37 cellular contexts compared by ENCODE assay signal in the genomic region with DNA sequence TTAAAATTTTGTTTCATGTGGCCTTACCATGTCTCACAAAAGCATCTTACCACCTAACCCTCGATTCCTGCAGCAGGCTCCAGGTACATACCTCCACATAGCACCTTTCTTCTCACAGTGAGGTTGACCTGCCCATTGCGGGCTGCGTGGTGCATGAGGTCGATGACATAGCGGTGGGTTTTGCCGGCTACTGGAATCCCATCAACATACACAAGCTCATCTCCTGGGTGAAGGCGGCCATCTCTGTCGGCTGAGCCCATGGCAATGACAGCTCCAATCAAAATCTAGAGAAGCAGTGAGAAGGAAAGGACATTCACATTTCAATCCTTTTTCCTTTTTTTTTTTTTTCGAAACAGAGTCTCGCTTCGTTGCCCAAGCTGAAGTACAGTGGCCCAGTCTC.
"Had no signal": no experiment of that assay in that cellular context is flagged by ENCODE, and none has a peak within 500 bp of the region (broad histone marks: within the 10 kb centered on the region; RNA-seq: fewer than 3 reads in every experiment).

No MANE protein-coding gene starts in this region.

- H3K27me3 ChIP-seq: adrenal gland, cardiac muscle cell had no signal

- H3K27ac Mint-ChIP-seq: activated B cell treated with CpG ODN at 0.5 μM for 24 hours; activated CD4-positive, alpha-beta memory T cell treated with anti-CD3 and anti-CD28 coated beads for 36 hours; activated CD4-positive, alpha-beta T cell treated with anti-CD3 and anti-CD28 coated beads, Interleukin-2, amount 10 ng/mL, durations not matched to agents 24 days and 14 days; activated CD8-positive, alpha-beta T cell treated with anti-CD3 and anti-CD28 coated beads for 36 hours; activated naive CD4-positive, alpha-beta T cell treated with anti-CD3 and anti-CD28 coated beads, Interleukin-2, amount 50 U/mL, for 72 hours; activated naive CD8-positive, alpha-beta T cell treated with anti-CD3 and anti-CD28 coated beads for 36 hours; activated T-cell treated with anti-CD3 and anti-CD28 coated beads, Interleukin-2, amount 50 U/mL, for 72 hours; activated T-helper 1 cell treated with anti-CD3 and anti-CD28 coated beads, Interleukin-12 subunit alpha, Interleukin-12 subunit beta, Interleukin-2, Interleukin-4 antibody, amounts not matched to agents 30 ng/mL and 10 ng/mL and 1 ng/mL, durations not matched to agents 14 hours and 24 hours and 36 hours; activated T-helper 17 cell treated with anti-CD3 and anti-CD28 coated beads, Interleukin-2, amount 50 U/mL, for 72 hours; T-helper 1 cell treated with Interleukin-12 subunit alpha and Interleukin-12 subunit beta and Interleukin-4 antibody, amounts not matched to agents 30 μg/mL and 1 μg/mL, for 36 hours; T-helper 2 cell treated with Interferon-gamma antibody and Interleukin-4, amounts not matched to agents 5 μg/mL and 100 μg/mL, for 36 hours had no signal

- H3K9me3 Mint-ChIP-seq: activated B cell treated with CpG ODN at 0.5 μM for 24 hours; activated CD4-positive, alpha-beta memory T cell treated with anti-CD3 and anti-CD28 coated beads for 36 hours; activated CD4-positive, alpha-beta T cell treated with anti-CD3 and anti-CD28 coated beads, Interleukin-2, amount 10 ng/mL, durations not matched to agents 24 days and 14 days; activated CD8-positive, alpha-beta T cell treated with anti-CD3 and anti-CD28 coated beads for 36 hours; activated naive CD4-positive, alpha-beta T cell treated with anti-CD3 and anti-CD28 coated beads, Interleukin-2, amount 50 U/mL, for 72 hours; activated naive CD8-positive, alpha-beta T cell treated with anti-CD3 and anti-CD28 coated beads for 36 hours; activated T-cell treated with anti-CD3 and anti-CD28 coated beads, Interleukin-2, amount 50 U/mL, for 4 hours; activated T-cell treated with anti-CD3 and anti-CD28 coated beads, Interleukin-2, amount 50 U/mL, for 72 hours; activated T-helper 1 cell treated with anti-CD3 and anti-CD28 coated beads, Interleukin-12 subunit alpha, Interleukin-12 subunit beta, Interleukin-2, Interleukin-4 antibody, amounts not matched to agents 30 ng/mL and 10 ng/mL and 1 ng/mL, durations not matched to agents 14 hours and 24 hours and 36 hours; activated T-helper 17 cell treated with anti-CD3 and anti-CD28 coated beads, Interleukin-2, amount 50 U/mL, for 72 hours; brain; central memory CD8-positive, alpha-beta T cell; T-helper 1 cell treated with Interleukin-12 subunit alpha and Interleukin-12 subunit beta and Interleukin-4 antibody, amounts not matched to agents 30 μg/mL and 1 μg/mL, for 36 hours; T-helper 2 cell treated with Interferon-gamma antibody and Interleukin-4, amounts not matched to agents 5 μg/mL and 100 μg/mL, for 36 hours had no signal

- DNase-seq: activated B cell treated with CpG ODN at 0.5 μM for 24 hours; activated CD4-positive, alpha-beta memory T cell treated with anti-CD3 and anti-CD28 coated beads for 36 hours; activated CD4-positive, alpha-beta T cell treated with anti-CD3 and anti-CD28 coated beads for 4 hours; activated CD4-positive, alpha-beta T cell treated with anti-CD3 and anti-CD28 coated beads, Interleukin-2, amount 10 ng/mL, durations not matched to agents 24 days and 14 days; activated CD4-positive, alpha-beta T cell treated with anti-CD3 and anti-CD28 coated beads, Interleukin-2, amount 50 U/mL, for 1 hour; activated CD4-positive, alpha-beta T cell treated with anti-CD3 and anti-CD28 coated beads, Interleukin-2, amount 50 U/mL, for 4 hours; activated CD4-positive, CD25-positive, alpha-beta regulatory T cell treated with anti-CD3 and anti-CD28 coated beads, Interleukin-2, amount 50 U/mL, for 72 hours; activated CD8-positive, alpha-beta memory T cell treated with anti-CD3 and anti-CD28 coated beads, Interleukin-2, amount 50 U/mL, for 4 hours; activated CD8-positive, alpha-beta T cell treated with anti-CD3 and anti-CD28 coated beads for 36 hours; activated effector memory CD4-positive, alpha-beta T cell treated with anti-CD3 and anti-CD28 coated beads, Interleukin-2, amount 50 U/mL, for 16 hours; activated gamma-delta T cell treated with Interleukin-2 at 50 U/mL for 16 hours; activated naive CD4-positive, alpha-beta T cell; activated naive CD4-positive, alpha-beta T cell treated with anti-CD3 and anti-CD28 coated beads, Interleukin-2, amount 50 U/mL, for 16 hours; activated naive CD8-positive, alpha-beta T cell treated with anti-CD3 and anti-CD28 coated beads for 36 hours; activated T-cell treated with anti-CD3 and anti-CD28 coated beads for 4 hours; activated T-cell treated with anti-CD3 and anti-CD28 coated beads, Interleukin-2, amount 50 U/mL, for 1 hour; activated T-cell treated with anti-CD3 and anti-CD28 coated beads, Interleukin-2, amount 50 U/mL, for 4 hours; activated T-cell treated with anti-CD3 and anti-CD28 coated beads, Interleukin-2, amount 50 U/mL, for 72 hours; adrenal gland; amniotic stem cell; aorta; caudate nucleus; cerebellar nuclear complex; T-helper 1 cell; T-helper 2 cell; T-helper 9 cell had no signal

- H3K36me3 ChIP-seq: adrenal gland, cardiac muscle cell had no signal

- H3K4me3 ChIP-seq: adrenal gland, cardiac muscle cell had no signal

- H3K4me3 Mint-ChIP-seq: activated B cell treated with CpG ODN at 0.5 μM for 24 hours; activated CD4-positive, alpha-beta memory T cell treated with anti-CD3 and anti-CD28 coated beads for 36 hours; activated CD4-positive, alpha-beta T cell treated with anti-CD3 and anti-CD28 coated beads, Interleukin-2, amount 10 ng/mL, durations not matched to agents 24 days and 14 days; activated CD8-positive, alpha-beta T cell treated with anti-CD3 and anti-CD28 coated beads for 36 hours; activated naive CD8-positive, alpha-beta T cell treated with anti-CD3 and anti-CD28 coated beads for 36 hours; activated T-cell treated with anti-CD3 and anti-CD28 coated beads, Interleukin-2, amount 50 U/mL, for 4 hours; activated T-cell treated with anti-CD3 and anti-CD28 coated beads, Interleukin-2, amount 50 U/mL, for 72 hours; activated T-helper 1 cell treated with anti-CD3 and anti-CD28 coated beads, Interleukin-12 subunit alpha, Interleukin-12 subunit beta, Interleukin-2, Interleukin-4 antibody, amounts not matched to agents 30 ng/mL and 10 ng/mL and 1 ng/mL, durations not matched to agents 14 hours and 24 hours and 36 hours; activated T-helper 17 cell treated with anti-CD3 and anti-CD28 coated beads, Interleukin-2, amount 50 U/mL, for 72 hours; brain; central memory CD8-positive, alpha-beta T cell; T-helper 1 cell treated with Interleukin-12 subunit alpha and Interleukin-12 subunit beta and Interleukin-4 antibody, amounts not matched to agents 30 μg/mL and 1 μg/mL, for 36 hours; T-helper 2 cell treated with Interferon-gamma antibody and Interleukin-4, amounts not matched to agents 5 μg/mL and 100 μg/mL, for 36 hours had no signal

- H3K9me3 ChIP-seq: adrenal gland had no signal

- H3K4me1 Mint-ChIP-seq: activated B cell treated with CpG ODN at 0.5 μM for 24 hours; activated CD4-positive, alpha-beta T cell treated with anti-CD3 and anti-CD28 coated beads, Interleukin-2, amount 10 ng/mL, durations not matched to agents 24 days and 14 days; activated naive CD8-positive, alpha-beta T cell treated with anti-CD3 and anti-CD28 coated beads for 36 hours; activated T-helper 17 cell treated with anti-CD3 and anti-CD28 coated beads, Interleukin-2, amount 50 U/mL, for 72 hours; central memory CD8-positive, alpha-beta T cell had no signal

- H3K27me3 Mint-ChIP-seq: activated CD4-positive, alpha-beta T cell treated with anti-CD3 and anti-CD28 coated beads, Interleukin-2, amount 10 ng/mL, durations not matched to agents 24 days and 14 days; activated CD8-positive, alpha-beta T cell treated with anti-CD3 and anti-CD28 coated beads for 36 hours; activated naive CD8-positive, alpha-beta T cell treated with anti-CD3 and anti-CD28 coated beads for 36 hours; brain had no signal

- FAIRE-seq: bronchial epithelial cell, TTC549 had no signal

- H3K4me1 ChIP-seq: adrenal gland had no signal

- H3K36me3 Mint-ChIP-seq: activated CD4-positive, alpha-beta memory T cell treated with anti-CD3 and anti-CD28 coated beads for 36 hours; activated naive CD4-positive, alpha-beta T cell treated with anti-CD3 and anti-CD28 coated beads, Interleukin-2, amount 50 U/mL, for 72 hours; activated naive CD8-positive, alpha-beta T cell treated with anti-CD3 and anti-CD28 coated beads for 36 hours had no signal

- ATAC-seq: activated CD8-positive, alpha-beta T cell treated with anti-CD3 and anti-CD28 coated beads for 36 hours; activated naive CD4-positive, alpha-beta T cell treated with anti-CD3 and anti-CD28 coated beads, Interleukin-2, amount 50 U/mL, for 72 hours; activated T-cell treated with anti-CD3 and anti-CD28 coated beads, Interleukin-2, amount 50 U/mL, for 4 hours; activated T-cell treated with anti-CD3 and anti-CD28 coated beads, Interleukin-2, amount 50 U/mL, for 72 hours; activated T-helper 17 cell treated with anti-CD3 and anti-CD28 coated beads, Interleukin-2, amount 50 U/mL, for 72 hours had no signal

- H3K27ac ChIP-seq: adrenal gland, cardiac muscle cell, VCaP had no signal
